In genomic region chr1:15412488-15412800, GRCh38 we compare ENCODE assay signal across 9 cellular contexts. TPM values are rescaled to one million over a fixed set of nuclear protein-coding genes. Genes with fewer than 3 reads are reported as not detected.
A peak's percentile ranks its signal among the peaks of the same experiment; 100 is the strongest.
DNase-seq lines count a peak whose midpoint lies in the region; ATAC-seq, FAIRE-seq and TF ChIP-seq lines count a peak whose summit lies in the region.
"Had no signal": no experiment of that assay in that cellular context is flagged by ENCODE, and none has a peak within 500 bp of the region (broad histone marks: within the 10 kb centered on the region; RNA-seq: fewer than 3 reads in every experiment).

No MANE protein-coding gene starts in this region.

- no peaks in the 10 kb centered on the region for H3K9me2 ChIP-seq in hepatocyte (replicated peaks; ENCODE audit: insufficient read depth)

- peak overlapping the region; percentile 100 for H3K4me2 ChIP-seq in hepatocyte

- no peak for FAIRE-seq in small intestine (lab: Jason Lieb, UNC)
- no peak for FAIRE-seq in urothelium cell line (lab: Jason Lieb, UNC)

- H3K36me3 ChIP-seq in SJCRH30 (peaks cover 27% of the 10 kb centered on the region; the same call in 1 of the 2 replicates), hepatocyte (replicated peaks; ENCODE audit: insufficient read depth, low read depth) (no peaks in the 10 kb centered on the region), small intestine (ENCODE audit: control insufficient read depth in 2 of 2, insufficient read depth in 2 of 2, low read length in 2 of 2) (no peaks in the 10 kb centered on the region)

- H3K27me3 ChIP-seq in SJCRH30 (no peaks in the 10 kb centered on the region), hepatocyte (no peaks in the 10 kb centered on the region), small intestine (ENCODE audit: control insufficient read depth in 2 of 2, insufficient read depth in 2 of 2, low read length in 2 of 2) (no peaks in the 10 kb centered on the region)

- TF ChIP-seq CTCF in Calu3 (IDR thresholded peaks at IDR 0.05; ENCODE audit: unreplicated experiment) (no peak), hepatocyte (IDR thresholded peaks at IDR 0.05; ENCODE audit: poor library complexity) (no peak)

- peak overlapping the region; percentile 49; the same call in 1 of the 2 replicates for H3K27ac ChIP-seq in SJCRH30
- no peak overlapping the region for H3K27ac ChIP-seq in hepatocyte
- H3K27ac ChIP-seq in small intestine (ENCODE audit: low read depth in 1 of 2, low read length in 1 of 2) = peak overlapping the region; percentile 90 to 92

- 68% methylated on average over 8 of the region's 8 CpGs for WGBS in hepatocyte (ENCODE audit: low lambda C conversion rate, missing lambda C conversion rate)
- whole genome bisulfite sequencing in small intestine, 3 donors = 18 to 50% (median 38%) methylated on average over 8 of the region's 8 CpGs

- intact Hi-C loops in Calu3 (cut with micrococcal nuclease; ENCODE audit: unreplicated experiment) = no loop called here

- H3K36me3 Mint-ChIP-seq in Calu3 (ENCODE audit: insufficient read depth, unreplicated experiment) = peaks cover 53% of the 10 kb centered on the region

- H3K4me1 Mint-ChIP-seq in Calu3 (ENCODE audit: low read depth, unreplicated experiment) = peaks cover 38% of the 10 kb centered on the region

- H3K9me3 Mint-ChIP-seq in Calu3 (ENCODE audit: low read depth, unreplicated experiment) = no peaks in the 10 kb centered on the region

- H4K20me1 ChIP-seq in hepatocyte (ENCODE audit: insufficient read depth, poor library complexity, severe bottlenecking) = peaks cover 6% of the 10 kb centered on the region

- H3K4me3 ChIP-seq in SJCRH30 (peak overlapping the region; percentile 86), hepatocyte (no peak overlapping the region), small intestine (ENCODE audit: low read depth in 1 of 2, low read length in 2 of 2) (peak overlapping the region in 1 of 2 donors; percentile 97)

- peaks cover 2% of the 10 kb centered on the region for H3K27me3 Mint-ChIP-seq in Calu3 (ENCODE audit: unreplicated experiment)

- DNase-seq in Calu3 (no peak), SJCRH30 (no peak), hepatocyte (ENCODE audit: low spot score) (no peak), small intestine (no peak), urothelium cell line (ENCODE audit: low spot score) (no peak)

- BruUV-seq in Calu3 (replicated peaks; lab: Mats Ljungman, UMichigan) = no TSS peak

- no peak overlapping the region for H2AFZ ChIP-seq in hepatocyte

- no peak overlapping the region for H3K27ac Mint-ChIP-seq in Calu3 (ENCODE audit: unreplicated experiment)

- H3K4me3 Mint-ChIP-seq in Calu3 (ENCODE audit: low read depth, unreplicated experiment) = peak overlapping the region; percentile 79

- ATAC-seq in GM21529 (IDR thresholded peaks at IDR 0.05; ENCODE audit: unreplicated experiment) (no peak), HG02981 (IDR thresholded peaks at IDR 0.05; ENCODE audit: unreplicated experiment) (no peak)

- H3K9me3 ChIP-seq in SJCRH30 (replicated peaks) (no peaks in the 10 kb centered on the region), hepatocyte (ENCODE audit: low read depth) (no peaks in the 10 kb centered on the region), small intestine (ENCODE audit: control insufficient read depth, low read depth) (no peaks in the 10 kb centered on the region)

- peaks cover 40% of the 10 kb centered on the region for H3K4me1 ChIP-seq in SJCRH30
- H3K4me1 ChIP-seq in hepatocyte (ENCODE audit: insufficient read depth) = peaks cover 14% of the 10 kb centered on the region
- peaks cover 6 to 13% of the 10 kb centered on the region in 2 donors for H3K4me1 ChIP-seq in small intestine (ENCODE audit: control insufficient read depth in 2 of 2, insufficient read depth in 1 of 2, low read depth in 1 of 2, low read length in 1 of 2)

- H3K79me2 ChIP-seq in hepatocyte = peaks cover 40% of the 10 kb centered on the region

- CTCF ChIA-PET in Calu3 (lab: Charles Lee) = no interaction called here

RNA-seq across cellular contexts. Expression of gene EFHD2, which starts 2.8 kb away (rescaled TPM):
- total RNA-seq in Calu3 (2022) = 51.0 and 57.8 TPM in 2 replicates
- 203 and 208 TPM in 2 replicates for total RNA-seq in SJCRH30 (2014; rRNA removed; shearing (Covaris generic))
- total RNA-seq in hepatocyte = 34.0 and 34.4 TPM in 2 replicates
- polyA plus RNA-seq in hepatocyte = 63.7 and 67.5 TPM in 2 replicates
- 100 to 1,000 TPM; 147 to 149 (median 149) TPM for polyA plus RNA-seq in small intestine

RNA-seq across cellular contexts. Expression of gene CTRC, which starts 25.8 kb away (rescaled TPM):
- total RNA-seq in Calu3 (2022) (not detected in 2 replicates), hepatocyte (not detected in 2 replicates)
- 0.12 and 0.28 TPM in 2 replicates for total RNA-seq in SJCRH30 (2014; rRNA removed; shearing (Covaris generic))
- polyA plus RNA-seq in hepatocyte (0.36 and 0.66 TPM in 2 replicates), small intestine (1 to 10 TPM in 2 of 3 donors, under 1 TPM in 1; 0.21 to 6.9 (median 3.8) TPM)
- total RNA-seq: liver had no signal
- polyA plus RNA-seq: liver had no signal

RNA-seq across cellular contexts. Expression of gene CELA2A, which starts 44.1 kb away (rescaled TPM):
- total RNA-seq in Calu3 (2022) (not detected in 2 replicates), hepatocyte (2.2 and 9.5 TPM in 2 replicates)
- total RNA-seq in SJCRH30 (2014; rRNA removed; shearing (Covaris generic)) = 0.55 TPM in 1 of 2 replicates, not detected in the other
- polyA plus RNA-seq in hepatocyte (5.6 TPM in 2 replicates), small intestine (1 to 10 TPM in 2 of 3 donors, not detected in 1; 1.1 to 1.6 TPM)
- total RNA-seq: H4, liver had no signal
- polyA plus RNA-seq: liver had no signal
